2 cellular contexts compared by ENCODE assay signal in the genomic region with DNA sequence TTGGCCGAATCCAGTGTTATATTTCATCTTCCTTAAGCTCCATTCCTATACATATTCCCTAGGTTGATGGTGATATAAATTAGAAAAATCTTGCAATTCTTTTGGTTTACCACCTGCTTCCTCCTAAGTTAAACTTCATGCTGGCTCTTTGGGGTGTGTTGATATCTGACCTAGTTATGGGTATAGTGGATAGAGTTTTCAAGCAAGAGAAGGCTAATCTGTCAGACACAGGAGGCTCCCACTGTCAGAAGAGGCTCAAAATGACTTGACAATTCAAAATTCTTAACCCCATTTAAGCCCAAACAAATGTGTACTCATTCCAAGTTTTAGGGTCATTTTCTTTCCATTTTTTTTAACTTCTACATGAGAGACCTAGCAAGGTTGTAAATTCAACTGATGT.
TF ChIP-seq lines count a peak whose summit lies in the region.

No MANE protein-coding gene starts in this region.

TF ChIP-seq in IMR-90, 13 proteins besides CTCF, POLR2A, EP300 and RAD21:
- TF ChIP-seq, protein P1, sequence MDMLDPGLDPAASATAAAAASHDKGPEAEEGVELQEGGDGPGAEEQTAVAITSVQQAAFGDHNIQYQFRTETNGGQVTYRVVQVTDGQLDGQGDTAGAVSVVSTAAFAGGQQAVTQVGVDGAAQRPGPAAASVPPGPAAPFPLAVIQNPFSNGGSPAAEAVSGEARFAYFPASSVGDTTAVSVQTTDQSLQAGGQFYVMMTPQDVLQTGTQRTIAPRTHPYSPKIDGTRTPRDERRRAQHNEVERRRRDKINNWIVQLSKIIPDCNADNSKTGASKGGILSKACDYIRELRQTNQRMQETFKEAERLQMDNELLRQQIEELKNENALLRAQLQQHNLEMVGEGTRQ (IDR thresholded peaks at IDR 0.05; ENCODE audit: low read depth, low read length), result no peak
- no peak for TF ChIP-seq NFE2L2 (IDR thresholded peaks at IDR 0.05; ENCODE audit: low read depth, low read length)
- TF ChIP-seq SMC3 (IDR thresholded peaks at IDR 0.05; ENCODE audit: low read depth, low read length), result no peak
- no peak for TF ChIP-seq BHLHE40 (IDR thresholded peaks at IDR 0.05; ENCODE audit: low read depth, low read length)
- no peak for TF ChIP-seq MXI1 (IDR thresholded peaks at IDR 0.05; ENCODE audit: borderline replicate concordance, low read depth, low read length)
- TF ChIP-seq MAFK (IDR thresholded peaks at IDR 0.05; ENCODE audit: low read depth, low read length), result no peak
- TF ChIP-seq MAZ (IDR thresholded peaks at IDR 0.05; ENCODE audit: borderline replicate concordance, low read depth, low read length), result no peak
- no peak for TF ChIP-seq FOS (IDR thresholded peaks at IDR 0.05; ENCODE audit: low read depth, low read length)
- TF ChIP-seq RFX5 (IDR thresholded peaks at IDR 0.05; ENCODE audit: low read depth, low read length), result no peak
- no peak for TF ChIP-seq RCOR1 (IDR thresholded peaks at IDR 0.05; ENCODE audit: insufficient replicate concordance, low read length)
- TF ChIP-seq CHD1 (IDR thresholded peaks at IDR 0.05; ENCODE audit: low read depth, low read length), result no peak
- TF ChIP-seq, protein P2, sequence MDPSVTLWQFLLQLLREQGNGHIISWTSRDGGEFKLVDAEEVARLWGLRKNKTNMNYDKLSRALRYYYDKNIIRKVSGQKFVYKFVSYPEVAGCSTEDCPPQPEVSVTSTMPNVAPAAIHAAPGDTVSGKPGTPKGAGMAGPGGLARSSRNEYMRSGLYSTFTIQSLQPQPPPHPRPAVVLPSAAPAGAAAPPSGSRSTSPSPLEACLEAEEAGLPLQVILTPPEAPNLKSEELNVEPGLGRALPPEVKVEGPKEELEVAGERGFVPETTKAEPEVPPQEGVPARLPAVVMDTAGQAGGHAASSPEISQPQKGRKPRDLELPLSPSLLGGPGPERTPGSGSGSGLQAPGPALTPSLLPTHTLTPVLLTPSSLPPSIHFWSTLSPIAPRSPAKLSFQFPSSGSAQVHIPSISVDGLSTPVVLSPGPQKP (IDR thresholded peaks at IDR 0.05; ENCODE audit: borderline replicate concordance, low read depth, low read length), result no peak
- no peak for TF ChIP-seq CEBPB (IDR thresholded peaks at IDR 0.05; ENCODE audit: low read depth, low read length)

TF ChIP-seq in K562, 482 proteins besides CTCF, POLR2A, EP300 and RAD21:
- no peak for TF ChIP-seq SMARCA4 (IDR thresholded peaks at IDR 0.05)
- TF ChIP-seq, protein P3, sequence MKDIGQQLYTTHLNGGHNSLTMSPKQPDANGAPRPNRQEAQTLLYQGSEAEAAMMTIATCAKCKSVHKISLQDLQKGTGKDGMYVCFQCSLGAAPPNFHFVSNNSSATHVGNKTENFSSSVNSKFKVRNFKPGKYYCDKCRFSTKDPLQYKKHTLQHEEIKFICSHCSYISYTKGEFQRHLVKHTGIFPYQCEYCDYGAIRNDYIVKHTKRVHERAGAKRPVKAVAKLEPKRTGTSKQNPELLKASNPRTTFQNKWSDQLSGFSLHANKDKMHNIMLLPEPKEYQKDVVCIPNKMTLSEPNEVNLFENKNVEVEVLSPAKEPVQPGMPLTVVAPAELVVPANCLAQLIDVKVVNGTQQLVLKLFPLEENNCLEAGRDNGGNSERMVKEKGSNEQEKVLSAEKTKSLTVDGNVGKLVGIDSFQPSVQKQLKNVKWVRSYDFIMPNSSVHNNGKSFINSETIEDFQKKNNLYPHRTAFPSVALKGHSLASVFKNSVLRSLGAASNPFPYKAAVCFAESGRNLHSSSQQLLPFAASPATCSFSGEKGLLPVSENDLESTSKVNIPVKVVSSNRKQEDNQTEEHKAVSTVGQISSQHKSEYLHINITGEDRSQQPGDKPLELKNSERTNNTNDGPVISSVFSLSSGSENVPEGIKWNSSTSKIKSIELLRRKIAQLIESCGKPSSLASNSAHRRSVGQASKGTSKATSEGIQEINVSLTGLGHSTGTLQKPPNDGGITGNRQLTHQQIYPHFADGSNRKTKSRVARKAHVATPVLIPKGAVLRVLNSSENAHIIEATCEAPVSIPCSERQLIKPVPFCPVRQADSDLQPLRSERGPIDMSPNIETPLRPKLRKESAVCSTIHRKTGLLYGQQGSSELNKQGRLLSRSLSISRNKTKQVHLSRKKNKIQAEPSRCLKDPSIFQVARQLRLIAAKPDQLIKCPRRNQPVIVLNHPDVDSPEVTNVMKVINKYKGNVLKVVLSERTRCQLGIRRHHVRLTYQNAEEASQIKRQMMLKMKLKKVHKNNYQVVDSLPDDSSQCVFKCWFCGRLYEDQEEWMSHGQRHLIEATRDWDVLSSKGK (CRISPR knock-in tag; IDR thresholded peaks at IDR 0.05), result no peak
- TF ChIP-seq CBFA2T2 (conservative IDR thresholded peaks at IDR 0.05), result peak; percentile 42
- no peak for TF ChIP-seq BRCA1 (IDR thresholded peaks at IDR 0.05)
- no peak for TF ChIP-seq BRCA1 (CRISPR knock-in tag; IDR thresholded peaks at IDR 0.05)
- TF ChIP-seq, protein P4, sequence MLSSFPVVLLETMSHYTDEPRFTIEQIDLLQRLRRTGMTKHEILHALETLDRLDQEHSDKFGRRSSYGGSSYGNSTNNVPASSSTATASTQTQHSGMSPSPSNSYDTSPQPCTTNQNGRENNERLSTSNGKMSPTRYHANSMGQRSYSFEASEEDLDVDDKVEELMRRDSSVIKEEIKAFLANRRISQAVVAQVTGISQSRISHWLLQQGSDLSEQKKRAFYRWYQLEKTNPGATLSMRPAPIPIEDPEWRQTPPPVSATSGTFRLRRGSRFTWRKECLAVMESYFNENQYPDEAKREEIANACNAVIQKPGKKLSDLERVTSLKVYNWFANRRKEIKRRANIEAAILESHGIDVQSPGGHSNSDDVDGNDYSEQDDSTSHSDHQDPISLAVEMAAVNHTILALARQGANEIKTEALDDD (IDR thresholded peaks at IDR 0.05), result 0 out of 2 replicates have a peak, but pooled peaks have one; percentile 21
- TF ChIP-seq TAL1 (IDR thresholded peaks at IDR 0.05), result peak; percentile 40; the same call in 1 of the 2 replicates
- peak; percentile 37; the same call in 1 of the 2 replicates for TF ChIP-seq TCF3 (CRISPR knock-in tag; IDR thresholded peaks at IDR 0.05)
- no peak for TF ChIP-seq RUNX1 (IDR thresholded peaks at IDR 0.05; ENCODE audit: low read depth)
- TF ChIP-seq CBFA2T3 (IDR thresholded peaks at IDR 0.05), result peak; percentile 57
- peak; percentile 41; the same call in 1 of the 2 replicates for TF ChIP-seq ARID1B (IDR thresholded peaks at IDR 0.05)
